Comparison of ENCODE assay signal across 30 cellular contexts in genomic region chr9:88917375-88917774, GRCh38.
"Had no signal": no experiment of that assay in that cellular context is flagged by ENCODE, and none has a peak within 500 bp of the region (broad histone marks: within the 10 kb centered on the region; RNA-seq: fewer than 3 reads in every experiment).

No MANE protein-coding gene starts in this region.

- H3K36me3 ChIP-seq: esophagus muscularis mucosa, gastrocnemius medialis, WERI-Rb-1 had no signal

- H3K9me3 ChIP-seq: esophagus muscularis mucosa, gastrocnemius medialis had no signal

- FAIRE-seq: astrocyte, colon had no signal

- DNase-seq: activated B cell treated with CpG ODN at 0.5 μM for 24 hours; activated CD4-positive, alpha-beta T cell treated with anti-CD3 and anti-CD28 coated beads for 48 hours; activated CD4-positive, alpha-beta T cell treated with anti-CD3 and anti-CD28 coated beads, Interleukin-2, amount 50 U/mL, for 1 hour; activated CD4-positive, alpha-beta T cell treated with anti-CD3 and anti-CD28 coated beads, Interleukin-2, amount 50 U/mL, for 48 hours; activated CD8-positive, alpha-beta memory T cell treated with anti-CD3 and anti-CD28 coated beads for 24 hours; activated CD8-positive, alpha-beta T cell treated with anti-CD3 and anti-CD28 coated beads for 36 hours; activated effector memory CD4-positive, alpha-beta T cell treated with Interleukin-2 at 50 U/mL for 16 hours; activated gamma-delta T cell treated with Interleukin-2 at 50 U/mL for 16 hours; activated naive CD4-positive, alpha-beta T cell treated with anti-CD3 and anti-CD28 coated beads, Interleukin-2, amount 50 U/mL, for 16 hours; activated naive CD4-positive, alpha-beta T cell treated with Interleukin-2 at 50 U/mL for 16 hours; activated T-cell treated with anti-CD3 and anti-CD28 coated beads, Interleukin-2, amount 50 U/mL, for 4 hours; amniotic stem cell; anterior cingulate cortex; caudate nucleus; cortex of kidney; dermis blood vessel endothelial cell; effector CD4-positive, alpha-beta T cell; effector memory CD8-positive, alpha-beta T cell; erythroblast; foreskin keratinocyte; gastrocnemius medialis; T-helper 1 cell; T-helper 17 cell; T1000; WERI-Rb-1 had no signal

- H3K4me1 ChIP-seq: foreskin keratinocyte, gastrocnemius medialis had no signal

- H3K27me3 ChIP-seq: esophagus muscularis mucosa, gastrocnemius medialis had no signal

- H3K27ac ChIP-seq: esophagus muscularis mucosa, foreskin keratinocyte, gastrocnemius medialis, WERI-Rb-1 had no signal

- ATAC-seq: activated CD4-positive, CD25-positive, alpha-beta regulatory T cell treated with anti-CD3 and anti-CD28 coated beads, Interleukin-2, amount 50 U/mL, for 24 hours; activated CD8-positive, alpha-beta T cell treated with anti-CD3 and anti-CD28 coated beads for 36 hours; activated T-cell treated with anti-CD3 and anti-CD28 coated beads, Interleukin-2, amount 50 U/mL, for 4 hours; activated T-helper 17 cell treated with anti-CD3 and anti-CD28 coated beads, Interleukin-2, amount 50 U/mL, for 72 hours; effector memory CD8-positive, alpha-beta T cell; foreskin keratinocyte; gastrocnemius medialis; T-helper 17 cell had no signal

- H3K4me3 ChIP-seq: esophagus muscularis mucosa, gastrocnemius medialis had no signal
